In genomic region chr4:157217708-157218107, GRCh38 we compare ENCODE assay signal across 9 cellular contexts. TPM values are rescaled to one million over a fixed set of nuclear protein-coding genes. Genes with fewer than 3 reads are reported as not detected.
DNase-seq lines count a peak whose midpoint lies in the region; ATAC-seq, FAIRE-seq and TF ChIP-seq lines count a peak whose summit lies in the region.
"Had no signal": no experiment of that assay in that cellular context is flagged by ENCODE, and none has a peak within 500 bp of the region (broad histone marks: within the 10 kb centered on the region; RNA-seq: fewer than 3 reads in every experiment).

No MANE protein-coding gene starts in this region.

- H3F3A ChIP-seq in neural cell (ENCODE audit: insufficient read depth, low read length, poor library complexity, severe bottlenecking) = peaks cover 8% of the 10 kb centered on the region

- H3K4me2 ChIP-seq in neural cell (ENCODE audit: low read length) = no peak overlapping the region

- H3K9me3 Mint-ChIP-seq in activated naive CD8-positive, alpha-beta T cell treated with anti-CD3 and anti-CD28 coated beads, Interleukin-2, amount 50 U/mL, for 24 hours = peaks cover 13% of the 10 kb centered on the region

- no peak overlapping the region for H3K9ac ChIP-seq in neural cell (ENCODE audit: low read length)

- in situ Hi-C loops in G401 (cut with HindIII; ENCODE audit: low sequenced_read_pairs) = no loop called here

- peaks cover 4% of the 10 kb centered on the region for H3K36me3 Mint-ChIP-seq in activated naive CD8-positive, alpha-beta T cell treated with anti-CD3 and anti-CD28 coated beads, Interleukin-2, amount 50 U/mL, for 24 hours (ENCODE audit: low read depth)

- H3K27me3 ChIP-seq in bronchial epithelial cell (ENCODE audit: control insufficient read depth, insufficient read depth, low read length) (peaks cover 21% of the 10 kb centered on the region), neural cell (ENCODE audit: insufficient read depth, low read depth, low read length) (peaks cover 4% of the 10 kb centered on the region)

- peak; percentile 61 for DNase-seq in G401 (ENCODE audit: low spot score)
- DNase-seq in LoVo (ENCODE audit: low spot score) = peak; percentile 18
- peak; percentile 37 for DNase-seq in bronchial epithelial cell (ENCODE audit: low read depth)
- DNase-seq in NCI-H187 (lab: John Stamatoyannopoulos, UW) = no peak
- no peak for DNase-seq in activated naive CD8-positive, alpha-beta T cell treated with anti-CD3 and anti-CD28 coated beads, Interleukin-2, amount 50 U/mL, for 24 hours
- no peak for DNase-seq in GM20000 (ENCODE audit: low spot score)
- DNase-seq in activated CD8-positive, alpha-beta memory T cell treated with anti-CD3 and anti-CD28 coated beads, Interleukin-2, amount 50 U/mL, for 48 hours = no peak
- DNase-seq: activated naive CD8-positive, alpha-beta T cell treated with anti-CD3 and anti-CD28 coated beads, Interleukin-2, amount 10 ng/mL, durations not matched to agents 7 days and 5 days had no signal

- H3K27ac Mint-ChIP-seq in activated naive CD8-positive, alpha-beta T cell treated with anti-CD3 and anti-CD28 coated beads, Interleukin-2, amount 50 U/mL, for 24 hours = no peak overlapping the region
- H3K27ac Mint-ChIP-seq: activated naive CD8-positive, alpha-beta T cell treated with anti-CD3 and anti-CD28 coated beads, Interleukin-2, amount 10 ng/mL, durations not matched to agents 7 days and 5 days had no signal

- no peaks in the 10 kb centered on the region for H4K20me1 ChIP-seq in neural cell (ENCODE audit: insufficient read depth)

- peaks cover 21% of the 10 kb centered on the region for H3K79me2 ChIP-seq in neural cell (replicated peaks; ENCODE audit: insufficient read depth, low read length)

- no peak for TF ChIP-seq EP300 in neural cell (conservative IDR thresholded peaks at IDR 0.05; ENCODE audit: poor library complexity, severe bottlenecking)

- H3K4me1 Mint-ChIP-seq in activated naive CD8-positive, alpha-beta T cell treated with anti-CD3 and anti-CD28 coated beads, Interleukin-2, amount 50 U/mL, for 24 hours = peaks cover 2% of the 10 kb centered on the region
- H3K4me1 Mint-ChIP-seq: activated naive CD8-positive, alpha-beta T cell treated with anti-CD3 and anti-CD28 coated beads, Interleukin-2, amount 10 ng/mL, durations not matched to agents 7 days and 5 days had no signal

- no peak overlapping the region for H3K4me3 ChIP-seq in bronchial epithelial cell (ENCODE audit: low read depth, low read length)
- no peak overlapping the region for H3K4me3 ChIP-seq in neural cell (ENCODE audit: low read length)

- no peaks in the 10 kb centered on the region for H3K9me2 ChIP-seq in neural cell (ENCODE audit: insufficient read depth, low read length)

- peak; percentile 71 for TF ChIP-seq RAD21 in neural cell (conservative IDR thresholded peaks at IDR 0.05)

- H3K27me3 Mint-ChIP-seq in activated naive CD8-positive, alpha-beta T cell treated with anti-CD3 and anti-CD28 coated beads, Interleukin-2, amount 50 U/mL, for 24 hours = peaks cover 31% of the 10 kb centered on the region

- H3K27ac ChIP-seq in neural cell (ENCODE audit: low read length) = no peak overlapping the region

- H3K4me3 Mint-ChIP-seq in activated naive CD8-positive, alpha-beta T cell treated with anti-CD3 and anti-CD28 coated beads, Interleukin-2, amount 50 U/mL, for 24 hours = no peak overlapping the region
- H3K4me3 Mint-ChIP-seq: activated naive CD8-positive, alpha-beta T cell treated with anti-CD3 and anti-CD28 coated beads, Interleukin-2, amount 10 ng/mL, durations not matched to agents 7 days and 5 days had no signal

- no peak for ATAC-seq in activated naive CD8-positive, alpha-beta T cell treated with anti-CD3 and anti-CD28 coated beads, Interleukin-2, amount 50 U/mL, for 24 hours

- H2AFZ ChIP-seq in neural cell (ENCODE audit: low read depth, low read length) = no peak overlapping the region

- peak; percentile 27 for TF ChIP-seq CTCF in bronchial epithelial cell (IDR thresholded peaks at IDR 0.05; ENCODE audit: insufficient read depth, low read length, severe bottlenecking)
- peak; percentile 74 for TF ChIP-seq CTCF in neural cell (IDR thresholded peaks at IDR 0.05; ENCODE audit: poor library complexity, severe bottlenecking)
- no peak for TF ChIP-seq CTCF in GM20000 (IDR thresholded peaks at IDR 0.05; ENCODE audit: extremely low read depth, missing control alignments)

- H3K9me3 ChIP-seq in neural cell (ENCODE audit: low read length) = no peaks in the 10 kb centered on the region

- FAIRE-seq in bronchial epithelial cell (lab: Jason Lieb, UNC) = no peak

- H3K36me3 ChIP-seq in bronchial epithelial cell (ENCODE audit: control insufficient read depth, insufficient read depth, low read length) (no peaks in the 10 kb centered on the region), neural cell (ENCODE audit: insufficient read depth, low read length) (no peaks in the 10 kb centered on the region)

TF ChIP-seq in neural cell, 6 proteins besides CTCF, POLR2A, EP300 and RAD21:
- TF ChIP-seq SMC3 (conservative IDR thresholded peaks at IDR 0.05; ENCODE audit: poor library complexity) = peak; percentile 80
- no peak for TF ChIP-seq MXI1 (conservative IDR thresholded peaks at IDR 0.05; ENCODE audit: poor library complexity, severe bottlenecking)

RNA-seq across cellular contexts. Expression of gene GRIA2, which starts 2.8 kb away (rescaled TPM):
- total RNA-seq in G401 (2014; rRNA removed; shearing (Covaris generic)) = not detected in 2 replicates
- total RNA-seq in bronchial epithelial cell = not detected in 2 replicates
- 823 and 875 TPM in 2 replicates for polyA plus RNA-seq in neural cell
- 950 and 1,092 TPM in 2 replicates for polyA minus RNA-seq in neural cell
- total RNA-seq: activated naive CD8-positive, alpha-beta T cell treated with anti-CD3 and anti-CD28 coated beads, Interleukin-2, amount 10 ng/mL, durations not matched to agents 7 days and 5 days had no signal

Comparison
In these comparisons a context has a peak if more than half of its experiments do, and no peak if none do; other contexts are left out.
1. DNase-seq: peak in G401 (single experiment), LoVo (single experiment) and bronchial epithelial cell (single experiment); none in NCI-H187 (0 of 2), activated naive CD8-positive, alpha-beta T cell treated with anti-CD3 and anti-CD28 coated beads, Interleukin-2, amount 50 U/mL, for 24 hours (single experiment), GM20000 (single experiment) and activated CD8-positive, alpha-beta memory T cell treated with anti-CD3 and anti-CD28 coated beads, Interleukin-2, amount 50 U/mL, for 48 hours (single experiment).